In genomic region chr14:69483765-69484443, GRCh38 we compare ENCODE assay signal across 9 cellular contexts. TPM values are rescaled to one million over a fixed set of nuclear protein-coding genes. Genes with fewer than 3 reads are reported as not detected.
DNase-seq lines count a peak whose midpoint lies in the region; ATAC-seq and TF ChIP-seq lines count a peak whose summit lies in the region.
"Had no signal": no experiment of that assay in that cellular context is flagged by ENCODE, and none has a peak within 500 bp of the region (broad histone marks: within the 10 kb centered on the region; RNA-seq: fewer than 3 reads in every experiment).

No MANE protein-coding gene starts in this region.

- H3K9me3 Mint-ChIP-seq in activated naive CD8-positive, alpha-beta T cell treated with anti-CD3 and anti-CD28 coated beads, Interleukin-2, amount 50 U/mL, for 24 hours, result no peaks in the 10 kb centered on the region

- TF ChIP-seq CTCF in smooth muscle cell (IDR thresholded peaks at IDR 0.05; ENCODE audit: borderline replicate concordance, insufficient read depth, poor library complexity, severe bottlenecking), result no peak

- peaks cover 58% of the 10 kb centered on the region for H3K27me3 ChIP-seq in HUES48 (ENCODE audit: control insufficient read depth, insufficient read depth, low read length)
- H3K27me3 ChIP-seq in iPS-20b (ENCODE audit: insufficient read depth, low read length), result peaks cover 86% of the 10 kb centered on the region
- H3K27me3 ChIP-seq in smooth muscle cell (ENCODE audit: low read depth), result peaks cover 98% of the 10 kb centered on the region

- no peak overlapping the region for H3K27ac Mint-ChIP-seq in activated naive CD8-positive, alpha-beta T cell treated with anti-CD3 and anti-CD28 coated beads, Interleukin-2, amount 50 U/mL, for 24 hours

- DNase-seq in activated naive CD8-positive, alpha-beta T cell treated with anti-CD3 and anti-CD28 coated beads, Interleukin-2, amount 50 U/mL, for 24 hours, result no peak
- DNase-seq in smooth muscle cell (lab: John Stamatoyannopoulos, UW; ENCODE audit: unreplicated experiment), result no peak
- no peak for DNase-seq in NCI-H128 (lab: John Stamatoyannopoulos, UW; ENCODE audit: unreplicated experiment)
- no peak for DNase-seq in activated CD8-positive, alpha-beta memory T cell treated with anti-CD3 and anti-CD28 coated beads, Interleukin-2, amount 50 U/mL, for 48 hours
- DNase-seq in HPDE6-E6E7 (ENCODE audit: extremely low spot score), result no peak

- peaks cover 3% of the 10 kb centered on the region for H3K4me1 Mint-ChIP-seq in activated naive CD8-positive, alpha-beta T cell treated with anti-CD3 and anti-CD28 coated beads, Interleukin-2, amount 50 U/mL, for 24 hours

- 5% methylated on average over 53 of the region's 54 CpGs for WGBS in smooth muscle cell (ENCODE audit: low lambda C conversion rate)

- peaks cover 4% of the 10 kb centered on the region; the same call in 1 of the 2 replicates for H3K4me1 ChIP-seq in HUES48 (ENCODE audit: control insufficient read depth, insufficient read depth, low read length)
- no peaks in the 10 kb centered on the region for H3K4me1 ChIP-seq in iPS-20b (ENCODE audit: insufficient read depth, low read length)
- H3K4me1 ChIP-seq in smooth muscle cell (ENCODE audit: low read depth), result peaks cover 5% of the 10 kb centered on the region

- no peaks in the 10 kb centered on the region for H3K79me2 ChIP-seq in smooth muscle cell (ENCODE audit: low read depth)

- no peak overlapping the region for H3K9ac ChIP-seq in HUES48 (ENCODE audit: low read depth, low read length)
- H3K9ac ChIP-seq in iPS-20b (ENCODE audit: low read depth, low read length), result peak overlapping the region; percentile 27; the same call in 1 of the 2 replicates
- H3K9ac ChIP-seq in smooth muscle cell (ENCODE audit: low read depth), result no peak overlapping the region

- peaks cover 47% of the 10 kb centered on the region for H3K27me3 Mint-ChIP-seq in activated naive CD8-positive, alpha-beta T cell treated with anti-CD3 and anti-CD28 coated beads, Interleukin-2, amount 50 U/mL, for 24 hours

- H3K4me3 ChIP-seq in HUES48 (ENCODE audit: low read depth, low read length), result peak overlapping the region; percentile 68
- H3K4me3 ChIP-seq in iPS-20b (ENCODE audit: low read length), result peak overlapping the region; percentile 78
- H3K4me3 ChIP-seq in smooth muscle cell, result peak overlapping the region; percentile 32

- H2AFZ ChIP-seq in smooth muscle cell (ENCODE audit: low read depth), result no peak overlapping the region

- H3K9me3 ChIP-seq in HUES48 (ENCODE audit: control insufficient read depth, insufficient read depth, low read length) (no peaks in the 10 kb centered on the region), iPS-20b (ENCODE audit: insufficient read depth, low read depth, low read length) (no peaks in the 10 kb centered on the region), smooth muscle cell (replicated peaks; ENCODE audit: low read depth) (no peaks in the 10 kb centered on the region)

- H4K20me1 ChIP-seq in smooth muscle cell (ENCODE audit: low read depth), result no peaks in the 10 kb centered on the region

- peak; percentile 11 for ATAC-seq in activated naive CD8-positive, alpha-beta T cell treated with anti-CD3 and anti-CD28 coated beads, Interleukin-2, amount 50 U/mL, for 24 hours
- ATAC-seq in GM18867 (IDR thresholded peaks at IDR 0.05; ENCODE audit: unreplicated experiment), result no peak

- H3K4me3 Mint-ChIP-seq in activated naive CD8-positive, alpha-beta T cell treated with anti-CD3 and anti-CD28 coated beads, Interleukin-2, amount 50 U/mL, for 24 hours, result no peak overlapping the region

- no peaks in the 10 kb centered on the region for H3K36me3 Mint-ChIP-seq in activated naive CD8-positive, alpha-beta T cell treated with anti-CD3 and anti-CD28 coated beads, Interleukin-2, amount 50 U/mL, for 24 hours (ENCODE audit: low read depth)

- H3K4me2 ChIP-seq in smooth muscle cell, result peak overlapping the region; percentile 81

- H3F3A ChIP-seq in smooth muscle cell (ENCODE audit: low read depth), result no peaks in the 10 kb centered on the region

- H3K36me3 ChIP-seq in HUES48 (ENCODE audit: control insufficient read depth, insufficient read depth, low read length) (no peaks in the 10 kb centered on the region), iPS-20b (ENCODE audit: insufficient read depth, low read depth, low read length) (no peaks in the 10 kb centered on the region), smooth muscle cell (ENCODE audit: low read depth) (no peaks in the 10 kb centered on the region)

- no peak overlapping the region for H3K27ac ChIP-seq in HUES48 (ENCODE audit: low read depth, low read length)
- no peak overlapping the region for H3K27ac ChIP-seq in iPS-20b (ENCODE audit: low read length)
- no peak overlapping the region for H3K27ac ChIP-seq in smooth muscle cell (ENCODE audit: low read depth)
- H3K27ac ChIP-seq: HL-60 had no signal

RNA-seq across cellular contexts. Expression of gene PLEKHD1, which starts 0.6 kb away (rescaled TPM):
- total RNA-seq in smooth muscle cell, result 0.04 TPM in 1 of 2 replicates, not detected in the other
- 0.03 and 0.05 TPM in 2 replicates for polyA plus RNA-seq in smooth muscle cell
